In genomic region chr12:47032644-47033043, GRCh38 we compare ENCODE assay signal across 7 cellular contexts. TPM values are rescaled to one million over a fixed set of nuclear protein-coding genes. Genes with fewer than 3 reads are reported as not detected.
DNase-seq lines count a peak whose midpoint lies in the region; ATAC-seq and FAIRE-seq lines count a peak whose summit lies in the region.

No MANE protein-coding gene starts in this region.

- H3K4me1 Mint-ChIP-seq in naive B cell: peaks cover 0 to 9% (median 4%) of the 10 kb centered on the region in 3 donors

- ATAC-seq in naive B cell (ENCODE audit: low read depth in 2 of 2) (peak; percentile 74 to 84), HG02798 (IDR thresholded peaks at IDR 0.05; ENCODE audit: poor library complexity, unreplicated experiment) (no peak)

- no peak overlapping the region for H3K4me3 Mint-ChIP-seq in naive B cell

- DNase-seq in ELR (ENCODE audit: low read depth) (peak; percentile 77), HTR-8/SVneo (ENCODE audit: insufficient read length, low spot score) (peak; percentile 18), SHP77 (lab: John Stamatoyannopoulos, UW) (peak; percentile 52 to 62), epithelial cell of prostate (ENCODE audit: low read depth, low spot score) (no peak), naive B cell (peak; percentile 55), NCI-H1694 treated with DMSO at 0.1 percent for 48 hours (lab: John Stamatoyannopoulos, UW) (no peak)

- H3K9me3 Mint-ChIP-seq in naive B cell: no peaks in the 10 kb centered on the region

- no peaks in the 10 kb centered on the region for H3K36me3 Mint-ChIP-seq in naive B cell

- no peaks in the 10 kb centered on the region for H3K27me3 Mint-ChIP-seq in naive B cell

- H3K27ac Mint-ChIP-seq in naive B cell: no peak overlapping the region

- no peak for FAIRE-seq in HTR-8/SVneo (lab: Jason Lieb, UNC)

- H3K27ac ChIP-seq in epithelial cell of prostate: peak overlapping the region; percentile 74

RNA-seq across cellular contexts. Expression of gene PCED1B, which starts 46.8 kb away (rescaled TPM):
- polyA plus RNA-seq in naive B cell (ENCODE audit: low read depth in 6 of 6): 10 to 100 TPM in 3 of 6 donors, 1 to 10 TPM in 3; 8.2 to 17.4 (median 11.0) TPM

RNA-seq across cellular contexts. Expression of gene AMIGO2, which starts 47.1 kb away (rescaled TPM):
- polyA plus RNA-seq in naive B cell (ENCODE audit: low read depth in 6 of 6): 10 to 100 TPM in 1 of 6 donors, 1 to 10 TPM in 4, under 1 TPM in 1; 0.08 to 10.7 (median 6.1) TPM

Comparison
In these comparisons a context has a peak if more than half of its experiments do, and no peak if none do; other contexts are left out.
1. DNase-seq: peak in ELR (single experiment), HTR-8/SVneo (single experiment), SHP77 (2 of 2) and naive B cell (single experiment); none in epithelial cell of prostate (single experiment) and NCI-H1694 treated with DMSO at 0.1 percent for 48 hours (single experiment).